In genomic region chr1:37306461-37306860, GRCh38 we compare ENCODE assay signal across 15 cellular contexts.
"Had no signal": no experiment of that assay in that cellular context is flagged by ENCODE, and none has a peak within 500 bp of the region (broad histone marks: within the 10 kb centered on the region; RNA-seq: fewer than 3 reads in every experiment).

No MANE protein-coding gene starts in this region.

- H3K4me3 ChIP-seq: cardiac muscle cell, lung, mucosa of descending colon, right lobe of liver, stomach, testis had no signal

- H3K27ac ChIP-seq: cardiac muscle cell, right lobe of liver, stomach, WERI-Rb-1 had no signal

- DNase-seq: activated CD4-positive, alpha-beta T cell treated with anti-CD3 and anti-CD28 coated beads, Interleukin-2, amount 50 U/mL, for 48 hours; activated CD8-positive, alpha-beta memory T cell treated with anti-CD3 and anti-CD28 coated beads, Interleukin-2, amount 10 ng/mL, durations not matched to agents 7 days and 5 days; activated naive CD4-positive, alpha-beta T cell treated with anti-CD3 and anti-CD28 coated beads, Interleukin-2, amount 10 ng/mL, durations not matched to agents 7 days and 5 days; activated T-cell treated with anti-CD3 and anti-CD28 coated beads, Interleukin-2, amount 50 U/mL, for 1 hour; erythroblast; islet precursor cell; naive thymus-derived CD8-positive, alpha-beta T cell; nucleus accumbens; right lobe of liver; stomach; testis; WERI-Rb-1 had no signal
